In genomic region chr5:80165430-80165829, GRCh38 we compare ENCODE assay signal across 29 cellular contexts.
DNase-seq lines count a peak whose midpoint lies in the region; ATAC-seq and TF ChIP-seq lines count a peak whose summit lies in the region.
"Had no signal": no experiment of that assay in that cellular context is flagged by ENCODE, and none has a peak within 500 bp of the region (broad histone marks: within the 10 kb centered on the region; RNA-seq: fewer than 3 reads in every experiment).

No MANE protein-coding gene starts in this region.

- ATAC-seq in T-cell (replicated peaks in 1 of 4), result no peak
- ATAC-seq in naive thymus-derived CD8-positive, alpha-beta T cell, result peak in 1 of 2 donors; percentile 7
- ATAC-seq: activated CD4-positive, CD25-positive, alpha-beta regulatory T cell treated with anti-CD3 and anti-CD28 coated beads, Interleukin-2, amount 50 U/mL, for 24 hours; activated naive CD4-positive, alpha-beta T cell treated with anti-CD3 and anti-CD28 coated beads, Interleukin-2, amount 50 U/mL, for 72 hours; gastroesophageal sphincter; left ventricle myocardium superior; natural killer cell had no signal

- DNase-seq in activated CD4-positive, alpha-beta T cell treated with anti-CD3 and anti-CD28 coated beads, Interleukin-2, amount 10 ng/mL, durations not matched to agents 7 days and 5 days, result no peak
- DNase-seq in activated CD4-positive, alpha-beta T cell treated with anti-CD3 and anti-CD28 coated beads, Interleukin-2, amount 50 U/mL, for 48 hours, result no peak
- no peak for DNase-seq in T-cell
- DNase-seq in fibroblast of villous mesenchyme (ENCODE audit: low read depth), result peak; percentile 80
- no peak for DNase-seq in naive thymus-derived CD8-positive, alpha-beta T cell
- DNase-seq in DMS79 (lab: John Stamatoyannopoulos, UW), result no peak
- DNase-seq in NCI-H226, result no peak
- DNase-seq in NCI-H446 (lab: John Stamatoyannopoulos, UW), result no peak
- DNase-seq: activated T-cell treated with anti-CD3 and anti-CD28 coated beads, Interleukin-2, amount 50 U/mL, for 48 hours; CD4-positive, CD25-positive, alpha-beta regulatory T cell; dermis blood vessel endothelial cell; DMS53; GOT3; hippocampal formation; left ventricle myocardium superior; midbrain; natural killer cell; NCI-H1694; NCI-H526 treated with DMSO at 0.1 percent for 48 hours; retina; SJCRH30; small intestine; stimulated activated CD4-positive, alpha-beta T cell treated with anti-CD3 and anti-CD28 coated beads, Interleukin-1b, Interleukin-23, amount 100 ng/mL, for 48 hours; T-helper 1 cell had no signal

- POLR2A ChIA-PET in activated CD4-positive, alpha-beta T cell treated with anti-CD3 and anti-CD28 coated beads, Interleukin-2, amount 10 ng/mL, durations not matched to agents 7 days and 5 days (lab: Charles Lee), result no interaction called here
- POLR2A ChIA-PET in T-cell (lab: Charles Lee), result interaction anchor here (0.5 to 1.6 kb wide), 6 partner anchors 10 to 27 kb away, joined by 3 read pairs; no protein-coding TSS in a partner anchor
- POLR2A ChIA-PET in naive thymus-derived CD8-positive, alpha-beta T cell (lab: Charles Lee), result interaction anchor here (0.6 to 2.5 kb wide), 8 partner anchors 10 to 90 kb away, joined by 3 to 9 read pairs (median 4); partner anchors contain the start of gene SERINC5

- H3K27ac Mint-ChIP-seq in activated CD4-positive, alpha-beta T cell treated with anti-CD3 and anti-CD28 coated beads, Interleukin-2, amount 10 ng/mL, durations not matched to agents 7 days and 5 days, result peak overlapping the region; percentile 43
- peak overlapping the region; percentile 91 to 93 for H3K27ac Mint-ChIP-seq in T-cell
- H3K27ac Mint-ChIP-seq in naive thymus-derived CD8-positive, alpha-beta T cell, result peak overlapping the region in 8 of 10 donors; percentile 23 to 90 (median 78)
- H3K27ac Mint-ChIP-seq: natural killer cell had no signal

- peaks cover 2% of the 10 kb centered on the region for H3K9me3 Mint-ChIP-seq in activated CD4-positive, alpha-beta T cell treated with anti-CD3 and anti-CD28 coated beads, Interleukin-2, amount 10 ng/mL, durations not matched to agents 7 days and 5 days
- H3K9me3 Mint-ChIP-seq in T-cell, result no peaks in the 10 kb centered on the region
- no peaks in the 10 kb centered on the region for H3K9me3 Mint-ChIP-seq in naive thymus-derived CD8-positive, alpha-beta T cell
- H3K9me3 Mint-ChIP-seq: activated naive CD4-positive, alpha-beta T cell treated with anti-CD3 and anti-CD28 coated beads, Interleukin-2, amount 50 U/mL, for 72 hours; central memory CD8-positive, alpha-beta T cell; natural killer cell had no signal

- no peak overlapping the region for H3K4me3 Mint-ChIP-seq in activated CD4-positive, alpha-beta T cell treated with anti-CD3 and anti-CD28 coated beads, Interleukin-2, amount 10 ng/mL, durations not matched to agents 7 days and 5 days
- H3K4me3 Mint-ChIP-seq in T-cell, result no peak overlapping the region
- peak overlapping the region in 3 of 10 donors; percentile 7 to 24 (median 19) for H3K4me3 Mint-ChIP-seq in naive thymus-derived CD8-positive, alpha-beta T cell
- H3K4me3 Mint-ChIP-seq: CD4-positive, CD25-positive, alpha-beta regulatory T cell; central memory CD8-positive, alpha-beta T cell; natural killer cell had no signal

- H3K4me3 ChIP-seq in fibroblast of villous mesenchyme (ENCODE audit: low read depth, low read length), result no peak overlapping the region
- H3K4me3 ChIP-seq: gastroesophageal sphincter, SJCRH30, tibial nerve had no signal

- peaks cover 88% of the 10 kb centered on the region for H3K36me3 Mint-ChIP-seq in activated CD4-positive, alpha-beta T cell treated with anti-CD3 and anti-CD28 coated beads, Interleukin-2, amount 10 ng/mL, durations not matched to agents 7 days and 5 days (ENCODE audit: low read depth)
- H3K36me3 Mint-ChIP-seq in T-cell, result peaks cover 83% of the 10 kb centered on the region
- H3K36me3 Mint-ChIP-seq in naive thymus-derived CD8-positive, alpha-beta T cell, result peaks cover 28 to 98% (median 54%) of the 10 kb centered on the region in 3 donors

- no peak for TF ChIP-seq CTCF in fibroblast of villous mesenchyme (IDR thresholded peaks at IDR 0.05; ENCODE audit: insufficient read depth, low read depth, low read length)

- no peaks in the 10 kb centered on the region for H3K27me3 Mint-ChIP-seq in activated CD4-positive, alpha-beta T cell treated with anti-CD3 and anti-CD28 coated beads, Interleukin-2, amount 10 ng/mL, durations not matched to agents 7 days and 5 days
- no peaks in the 10 kb centered on the region for H3K27me3 Mint-ChIP-seq in T-cell
- no peaks in the 10 kb centered on the region for H3K27me3 Mint-ChIP-seq in naive thymus-derived CD8-positive, alpha-beta T cell
- H3K27me3 Mint-ChIP-seq: CD4-positive, CD25-positive, alpha-beta regulatory T cell; central memory CD8-positive, alpha-beta T cell had no signal

- peaks cover 33% of the 10 kb centered on the region for H3K4me1 Mint-ChIP-seq in activated CD4-positive, alpha-beta T cell treated with anti-CD3 and anti-CD28 coated beads, Interleukin-2, amount 10 ng/mL, durations not matched to agents 7 days and 5 days
- peaks cover 54 to 65% (median 64%) of the 10 kb centered on the region in 3 donors for H3K4me1 Mint-ChIP-seq in T-cell
- H3K4me1 Mint-ChIP-seq in naive thymus-derived CD8-positive, alpha-beta T cell, result peaks cover 34 to 58% (median 41%) of the 10 kb centered on the region in 4 donors
- H3K4me1 Mint-ChIP-seq: natural killer cell had no signal

- CTCF ChIA-PET in activated CD4-positive, alpha-beta T cell treated with anti-CD3 and anti-CD28 coated beads, Interleukin-2, amount 10 ng/mL, durations not matched to agents 7 days and 5 days (lab: Charles Lee), result interaction anchor here (0.9 to 2.2 kb wide), 4 partner anchors 10 to 142 kb away, joined by 3 to 8 read pairs (median 3); no protein-coding TSS in a partner anchor
- CTCF ChIA-PET in T-cell (lab: Charles Lee), result interaction anchor here (0.6 to 1.0 kb wide), 3 partner anchors 40 to 142 kb away, joined by 3 to 4 read pairs (median 3); no protein-coding TSS in a partner anchor
